1 cellular context compared by ENCODE assay signal in genomic region chr6:36362551-36363389, GRCh38.
TF ChIP-seq lines count a peak whose summit lies in the region.

No MANE protein-coding gene starts in this region.

TF ChIP-seq in SK-N-SH, 30 proteins besides CTCF, POLR2A, EP300 and RAD21 (continued from another document):
- TF ChIP-seq, protein P1, sequence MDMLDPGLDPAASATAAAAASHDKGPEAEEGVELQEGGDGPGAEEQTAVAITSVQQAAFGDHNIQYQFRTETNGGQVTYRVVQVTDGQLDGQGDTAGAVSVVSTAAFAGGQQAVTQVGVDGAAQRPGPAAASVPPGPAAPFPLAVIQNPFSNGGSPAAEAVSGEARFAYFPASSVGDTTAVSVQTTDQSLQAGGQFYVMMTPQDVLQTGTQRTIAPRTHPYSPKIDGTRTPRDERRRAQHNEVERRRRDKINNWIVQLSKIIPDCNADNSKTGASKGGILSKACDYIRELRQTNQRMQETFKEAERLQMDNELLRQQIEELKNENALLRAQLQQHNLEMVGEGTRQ (IDR thresholded peaks at IDR 0.05; ENCODE audit: borderline replicate concordance, low read depth, low read length): no peak
- no peak for TF ChIP-seq USF1 (IDR thresholded peaks at IDR 0.05; ENCODE audit: borderline replicate concordance, low read depth)
- no peak for TF ChIP-seq CHD2 (IDR thresholded peaks at IDR 0.05; ENCODE audit: low read length, partially characterized antibody)
- no peak for TF ChIP-seq RXRA (IDR thresholded peaks at IDR 0.05; ENCODE audit: borderline replicate concordance, low read depth)
- TF ChIP-seq MAX (IDR thresholded peaks at IDR 0.05; ENCODE audit: low read depth): no peak
- no peak for TF ChIP-seq ZBTB33 (IDR thresholded peaks at IDR 0.05; ENCODE audit: borderline replicate concordance, low read depth)
- TF ChIP-seq NRF1 (IDR thresholded peaks at IDR 0.05; ENCODE audit: low read depth, low read length): no peak
